Comparison of ENCODE assay signal across 11 cellular contexts in genomic region chr15:65787260-65787659, GRCh38. TPM values are rescaled to one million over a fixed set of nuclear protein-coding genes. Genes with fewer than 3 reads are reported as not detected.
DNase-seq lines count a peak whose midpoint lies in the region; ATAC-seq and TF ChIP-seq lines count a peak whose summit lies in the region.
"Had no signal": no experiment of that assay in that cellular context is flagged by ENCODE, and none has a peak within 500 bp of the region (broad histone marks: within the 10 kb centered on the region; RNA-seq: fewer than 3 reads in every experiment).

No MANE protein-coding gene starts in this region.

- H3K4me1 ChIP-seq in KMS-11 (ENCODE audit: low read depth, poor library complexity, severe bottlenecking) (peaks cover 44% of the 10 kb centered on the region), mammary epithelial cell (ENCODE audit: insufficient read depth, low read length) (peaks cover 14% of the 10 kb centered on the region), neural progenitor cell (peaks cover 7% of the 10 kb centered on the region)

- H2AFZ ChIP-seq in KMS-11 (ENCODE audit: low read depth) (no peak overlapping the region), mammary epithelial cell (ENCODE audit: low read depth, low read length) (no peak overlapping the region), neural progenitor cell (replicated peaks) (no peak overlapping the region)

- in situ Hi-C loops in mammary epithelial cell (cut with MboI; ENCODE audit: low sequenced_read_pairs in 2 of 2) = no loop called here

- DNase-seq in CD1c-positive myeloid dendritic cell (ENCODE audit: extremely low spot score) (peak; percentile 35), mammary epithelial cell (no peak), neural progenitor cell (ENCODE audit: low spot score) (no peak), NCI-H345 treated with DMSO at 0.1 percent for 48 hours (lab: John Stamatoyannopoulos, UW; ENCODE audit: unreplicated experiment) (no peak)
- DNase-seq in natural killer cell treated with Interleukin-12 subunit alpha and Interleukin-12 subunit beta and Interleukin-15 and Interleukin-18, amount 100 ng/mL, for 72 hours (ENCODE audit: low spot score) = no peak
- DNase-seq in central memory CD4-positive, alpha-beta T cell = no peak
- DNase-seq: activated CD8-positive, alpha-beta memory T cell treated with anti-CD3 and anti-CD28 coated beads for 24 hours; NCI-H1436 treated with DMSO at 0.1 percent for 48 hours; stimulated activated CD4-positive, alpha-beta T cell treated with anti-CD3 and anti-CD28 coated beads, Interleukin-2, amount 100 ng/mL, for 48 hours had no signal

- H3K4me3 ChIP-seq in KMS-11 (IDR thresholded peaks at IDR 0.05; ENCODE audit: insufficient read depth, low read depth, low read length) (no peak overlapping the region), mammary epithelial cell (replicated peaks in 1 of 3; ENCODE audit: insufficient read depth in 1 of 3, low read depth in 2 of 3, low read length in 3 of 3) (peak overlapping the region in 1 of 3 experiments; percentile 9), neural progenitor cell (no peak overlapping the region)

- dilution Hi-C loops in mammary epithelial cell (cut with HindIII; ENCODE audit: low sequenced_read_pairs) = loop anchor here (5.0 kb wide), 1 partner anchor 50 kb away; no protein-coding TSS in a partner anchor

- H3K27me3 ChIP-seq in KMS-11 (ENCODE audit: insufficient read depth, low read depth) = no peaks in the 10 kb centered on the region
- no peaks in the 10 kb centered on the region for H3K27me3 ChIP-seq in mammary epithelial cell (ENCODE audit: insufficient read depth, low read length)
- H3K27me3 ChIP-seq in neural progenitor cell = peaks cover 10% of the 10 kb centered on the region

- CTCF ChIA-PET in mammary epithelial cell (lab: Charles Lee; ENCODE audit: low non-redundant PET) = no interaction called here

- no peak overlapping the region; the same call in 1 of the 2 replicates for H3K4me2 ChIP-seq in KMS-11
- peak overlapping the region; percentile 63 for H3K4me2 ChIP-seq in mammary epithelial cell (ENCODE audit: insufficient read depth, low read depth, low read length)
- H3K4me2 ChIP-seq in neural progenitor cell = no peak overlapping the region

- no peaks in the 10 kb centered on the region for H3K9me3 Mint-ChIP-seq in natural killer cell treated with Interleukin-12 subunit alpha and Interleukin-12 subunit beta and Interleukin-15 and Interleukin-18, amount 100 ng/mL, for 72 hours
- H3K9me3 Mint-ChIP-seq in neural progenitor cell = no peaks in the 10 kb centered on the region

- WGBS in mammary epithelial cell (ENCODE audit: low coverage, missing lambda C conversion rate) = 26% methylated on average over 2 of the region's 2 CpGs

- ATAC-seq in natural killer cell treated with Interleukin-12 subunit alpha and Interleukin-12 subunit beta and Interleukin-15 and Interleukin-18, amount 100 ng/mL, for 72 hours = no peak
- no peak for ATAC-seq in GM21528 (IDR thresholded peaks at IDR 0.05; ENCODE audit: low FRiP score, unreplicated experiment)

- H3K27ac ChIP-seq in KMS-11 (peak overlapping the region; percentile 7; the same call in 1 of the 2 replicates), mammary epithelial cell (ENCODE audit: insufficient read depth, low read depth, low read length) (peak overlapping the region; percentile 75), neural progenitor cell (no peak overlapping the region)

- H3K36me3 ChIP-seq in KMS-11 (ENCODE audit: insufficient read depth) = no peaks in the 10 kb centered on the region
- no peaks in the 10 kb centered on the region for H3K36me3 ChIP-seq in mammary epithelial cell (ENCODE audit: insufficient read depth, low read length)
- H3K36me3 ChIP-seq in neural progenitor cell = no peaks in the 10 kb centered on the region

- intact Hi-C loops in mammary epithelial cell (cut with micrococcal nuclease) = no loop called here

- H4K20me1 ChIP-seq in KMS-11 (ENCODE audit: insufficient read depth) (no peaks in the 10 kb centered on the region), mammary epithelial cell (ENCODE audit: insufficient read depth, low read length) (no peaks in the 10 kb centered on the region), neural progenitor cell (ENCODE audit: low read depth) (no peaks in the 10 kb centered on the region)

- peak overlapping the region; percentile 76 to 89 for H3K27ac Mint-ChIP-seq in natural killer cell treated with Interleukin-12 subunit alpha and Interleukin-12 subunit beta and Interleukin-15 and Interleukin-18, amount 100 ng/mL, for 72 hours
- H3K27ac Mint-ChIP-seq in neural progenitor cell = no peak overlapping the region

- H3K27me3 Mint-ChIP-seq in natural killer cell treated with Interleukin-12 subunit alpha and Interleukin-12 subunit beta and Interleukin-15 and Interleukin-18, amount 100 ng/mL, for 72 hours = no peaks in the 10 kb centered on the region
- H3K27me3 Mint-ChIP-seq in neural progenitor cell (ENCODE audit: insufficient read depth, low read depth) = peaks cover 3% of the 10 kb centered on the region

- peaks cover 30 to 36% of the 10 kb centered on the region in 2 donors for H3K4me1 Mint-ChIP-seq in natural killer cell treated with Interleukin-12 subunit alpha and Interleukin-12 subunit beta and Interleukin-15 and Interleukin-18, amount 100 ng/mL, for 72 hours (ENCODE audit: low read depth in 2 of 2)
- H3K4me1 Mint-ChIP-seq in neural progenitor cell = peaks cover 8% of the 10 kb centered on the region

- no TSS peak for BruUV-seq in mammary epithelial cell (replicated peaks; lab: Mats Ljungman, UMichigan)

- H3K9ac ChIP-seq in KMS-11 (no peak overlapping the region), mammary epithelial cell (ENCODE audit: insufficient read depth, low read length) (peak overlapping the region; percentile 16), neural progenitor cell (no peak overlapping the region)

- H3K79me2 ChIP-seq in KMS-11 (ENCODE audit: insufficient read depth, low read depth) = peaks cover 86% of the 10 kb centered on the region
- H3K79me2 ChIP-seq in mammary epithelial cell (ENCODE audit: insufficient read depth, low read length) = peaks cover 68% of the 10 kb centered on the region
- H3K79me2 ChIP-seq in neural progenitor cell (ENCODE audit: low read depth) = no peaks in the 10 kb centered on the region

- H3F3A ChIP-seq in neural progenitor cell (ENCODE audit: low read depth) = peaks cover 11% of the 10 kb centered on the region

- H3K4me3 Mint-ChIP-seq in natural killer cell treated with Interleukin-12 subunit alpha and Interleukin-12 subunit beta and Interleukin-15 and Interleukin-18, amount 100 ng/mL, for 72 hours = peak overlapping the region; percentile 56
- H3K4me3 Mint-ChIP-seq in neural progenitor cell = no peak overlapping the region

- H3K9me3 ChIP-seq in mammary epithelial cell (replicated peaks; ENCODE audit: insufficient read depth, low read length) (no peaks in the 10 kb centered on the region), neural progenitor cell (ENCODE audit: low read depth) (no peaks in the 10 kb centered on the region)

- peaks cover 5% of the 10 kb centered on the region for H3K36me3 Mint-ChIP-seq in natural killer cell treated with Interleukin-12 subunit alpha and Interleukin-12 subunit beta and Interleukin-15 and Interleukin-18, amount 100 ng/mL, for 72 hours
- H3K36me3 Mint-ChIP-seq in neural progenitor cell = no peaks in the 10 kb centered on the region

- no peak for TF ChIP-seq CTCF in KMS-11 (conservative IDR thresholded peaks at IDR 0.05; ENCODE audit: low read depth, low read length)
- no peak for TF ChIP-seq CTCF in mammary epithelial cell (conservative IDR thresholded peaks at IDR 0.05 in 1 of 2, IDR thresholded peaks at IDR 0.05 in 1 of 2; ENCODE audit: extremely low read depth in 1 of 2, insufficient read depth in 1 of 2, low read depth in 1 of 2, low read length in 2 of 2)
- TF ChIP-seq CTCF in neural progenitor cell (IDR thresholded peaks at IDR 0.05) = no peak

RNA-seq across cellular contexts. Expression of gene DENND4A, which starts 4.8 kb away (rescaled TPM):
- total RNA-seq in mammary epithelial cell (10 to 100 TPM; 16.8 to 21.7 TPM), neural progenitor cell (ENCODE audit: low replicate concordance) (3.7 and 4.8 TPM in 2 replicates)
- 6.1 TPM for polyA plus RNA-seq in mammary epithelial cell
- 24.7 TPM for polyA minus RNA-seq in mammary epithelial cell
- 100 to 1,000 TPM; 114 to 121 TPM for total RNA-seq in natural killer cell treated with Interleukin-12 subunit alpha and Interleukin-12 subunit beta and Interleukin-15 and Interleukin-18, amount 100 ng/mL, for 72 hours

Comparison
In these comparisons a context has a peak if more than half of its experiments do, and no peak if none do; other contexts are left out.
1. RNA of gene DENND4A, which starts 4.8 kb away (total RNA-seq): 114 to 121 TPM in natural killer cell treated with Interleukin-12 subunit alpha and Interleukin-12 subunit beta and Interleukin-15 and Interleukin-18, amount 100 ng/mL, for 72 hours; 16.8 to 21.7 TPM in mammary epithelial cell and 3.7 to 4.8 TPM in neural progenitor cell; every median in the first group is over 4 times any median in the second.